In genomic region chr1:173669491-173669941, GRCh38 we compare ENCODE assay signal across 9 cellular contexts. TPM values are rescaled to one million over a fixed set of nuclear protein-coding genes. Genes with fewer than 3 reads are reported as not detected.
DNase-seq lines count a peak whose midpoint lies in the region; TF ChIP-seq lines count a peak whose summit lies in the region.
"Had no signal": no experiment of that assay in that cellular context is flagged by ENCODE, and none has a peak within 500 bp of the region (broad histone marks: within the 10 kb centered on the region; RNA-seq: fewer than 3 reads in every experiment).

A gene with protein sequence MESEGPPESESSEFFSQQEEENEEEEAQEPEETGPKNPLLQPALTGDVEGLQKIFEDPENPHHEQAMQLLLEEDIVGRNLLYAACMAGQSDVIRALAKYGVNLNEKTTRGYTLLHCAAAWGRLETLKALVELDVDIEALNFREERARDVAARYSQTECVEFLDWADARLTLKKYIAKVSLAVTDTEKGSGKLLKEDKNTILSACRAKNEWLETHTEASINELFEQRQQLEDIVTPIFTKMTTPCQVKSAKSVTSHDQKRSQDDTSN (minus strand): TSS chr1:173669851. CDS start chr1:173659418, 10,433 bp downstream.

- H3K9me3 ChIP-seq in spleen = no peaks in the 10 kb centered on the region
- H3K9me3 ChIP-seq: mucosa of descending colon had no signal

- peaks cover 0 to 26% (median 10%) of the 10 kb centered on the region in 7 donors for H3K27me3 ChIP-seq in spleen (replicated peaks in 1 of 7)

- peaks cover 0 to 11% (median 9%) of the 10 kb centered on the region in 6 donors for H3K4me1 ChIP-seq in spleen

- TF ChIP-seq CTCF in spleen (IDR thresholded peaks at IDR 0.05 in 8 of 11, conservative IDR thresholded peaks at IDR 0.05 in 3 of 11) = no peak

- H3K4me3 ChIP-seq in iPS-11a (ENCODE audit: low read depth, low read length) (peak within 1 kb of the TSS; percentile 44), spleen (peak within 1 kb of the TSS; percentile 1 to 66 (median 40))
- H3K4me3 ChIP-seq: mucosa of descending colon had no signal

- H3K36me3 ChIP-seq in spleen = no peaks in the 10 kb centered on the region

- intact Hi-C loops in spleen (cut with DNase I; ENCODE audit: low total_unique reads) = no loop called here

- DNase-seq in Caki2 (ENCODE audit: low read depth) = peak; percentile 16
- DNase-seq in NCI-H1930 (lab: John Stamatoyannopoulos, UW) = peak; percentile 71 to 77
- peak; percentile 81 for DNase-seq in astrocyte of the hippocampus (ENCODE audit: low read depth, low spot score)
- peak; percentile 78 for DNase-seq in spleen
- no peak for DNase-seq in NCI-H226
- DNase-seq in HuH-7 (ENCODE audit: low spot score) = no peak
- no peak for DNase-seq in NCI-H446 treated with DMSO at 0.1 percent for 48 hours (lab: John Stamatoyannopoulos, UW)

- in situ Hi-C loops in Caki2 (cut with HindIII; ENCODE audit: low pct_unique_long_range_greater_than_20kb, low sequenced_read_pairs) = no loop called here

- no peak within 1 kb of the TSS for H3K27ac ChIP-seq in spleen

- TF ChIP-seq POLR2A in spleen (IDR thresholded peaks at IDR 0.05) = no peak

- WGBS in spleen, 5 donors = 2 to 9% (median 3%) methylated on average over 24 to 33 of the region's 33 CpGs

RNA-seq across cellular contexts. Expression of the gene that starts here (rescaled TPM):
- 0.91 and 1.9 TPM in 2 replicates for total RNA-seq in Caki2 (2014; rRNA removed; shearing (Covaris generic); ENCODE audit: low replicate concordance)
- 1 to 10 TPM in 3 of 7 donors, under 1 TPM in 3, not detected in 1; 0.67 to 1.1 (median 0.92) TPM for total RNA-seq in spleen
- under 1 TPM; 0.13 to 0.30 (median 0.19) TPM for polyA plus RNA-seq in spleen

Comparison
In these comparisons a context has a peak if more than half of its experiments do, and no peak if none do; other contexts are left out.
1. DNase-seq: peak in Caki2 (single experiment), NCI-H1930 (2 of 2), astrocyte of the hippocampus (single experiment) and spleen (single experiment); none in NCI-H226 (single experiment), HuH-7 (single experiment) and NCI-H446 treated with DMSO at 0.1 percent for 48 hours (single experiment).